ENCODE assay signal across 13 cellular contexts in the genomic region with DNA sequence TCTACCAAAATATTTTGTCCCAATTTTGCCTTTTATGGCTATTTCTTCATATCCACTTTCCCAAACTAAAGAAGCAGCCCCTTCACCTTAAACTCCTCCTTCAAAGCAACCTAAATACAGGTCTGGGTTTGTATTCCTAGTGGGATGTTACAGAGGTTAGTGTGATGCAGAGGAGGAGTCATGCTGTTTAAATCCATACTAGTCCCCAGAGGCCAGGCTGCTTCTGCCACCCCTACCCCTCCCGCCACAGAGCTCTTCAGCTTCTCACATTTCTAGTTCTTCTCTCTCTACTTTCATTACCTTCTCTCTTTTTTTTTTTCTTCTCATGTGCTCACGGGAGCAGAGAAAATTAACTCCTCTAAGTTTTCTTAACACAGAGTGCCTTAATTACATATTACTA. TPM values are rescaled to one million over a fixed set of nuclear protein-coding genes. Genes with fewer than 3 reads are reported as not detected.
A peak's percentile ranks its signal among the peaks of the same experiment; 100 is the strongest.
DNase-seq lines count a peak whose midpoint lies in the region; ATAC-seq and TF ChIP-seq lines count a peak whose summit lies in the region.
"Had no signal": no experiment of that assay in that cellular context is flagged by ENCODE, and none has a peak within 500 bp of the region (broad histone marks: within the 10 kb centered on the region; RNA-seq: fewer than 3 reads in every experiment).

No MANE protein-coding gene starts in this region.

- WGBS in heart left ventricle, 4 donors, result 24 to 38% (median 33%) methylated on average over 2 of the region's 2 CpGs

- ATAC-seq in GM21717 (IDR thresholded peaks at IDR 0.05; ENCODE audit: unreplicated experiment), result peak; percentile 35
- no peak for ATAC-seq in activated CD8-positive, alpha-beta T cell treated with anti-CD3 and anti-CD28 coated beads for 36 hours
- ATAC-seq in heart left ventricle, result no peak

- no peaks in the 10 kb centered on the region for H3K36me3 ChIP-seq in heart left ventricle
- H3K36me3 ChIP-seq: adrenal gland had no signal

- no peak for TF ChIP-seq CTCF in activated CD8-positive, alpha-beta T cell treated with anti-CD3 and anti-CD28 coated beads for 36 hours (IDR thresholded peaks at IDR 0.05)
- TF ChIP-seq CTCF in nephron progenitor cell (IDR thresholded peaks at IDR 0.05), result no peak
- TF ChIP-seq CTCF in heart left ventricle (IDR thresholded peaks at IDR 0.05), result no peak

- intact Hi-C loops in activated CD8-positive, alpha-beta T cell treated with anti-CD3 and anti-CD28 coated beads for 36 hours (cut with micrococcal nuclease), result no loop called here
- intact Hi-C loops in heart left ventricle (cut with DNase I), result no loop called here
- intact Hi-C loops in cardiac septum (cut with DNase I), result no loop called here

- H3K9me3 Mint-ChIP-seq in activated T-cell treated with anti-CD3 and anti-CD28 coated beads, Interleukin-2, amount 50 U/mL, for 24 hours, result no peaks in the 10 kb centered on the region
- no peaks in the 10 kb centered on the region for H3K9me3 Mint-ChIP-seq in activated CD8-positive, alpha-beta T cell treated with anti-CD3 and anti-CD28 coated beads for 36 hours
- no peaks in the 10 kb centered on the region for H3K9me3 Mint-ChIP-seq in nephron progenitor cell

- no peak overlapping the region for H3K27ac ChIP-seq in heart left ventricle
- H3K27ac ChIP-seq: adrenal gland had no signal

- no peak for TF ChIP-seq POLR2A in heart left ventricle (IDR thresholded peaks at IDR 0.05)

- peak overlapping the region; percentile 92 for H3K27ac Mint-ChIP-seq in activated T-cell treated with anti-CD3 and anti-CD28 coated beads, Interleukin-2, amount 50 U/mL, for 24 hours
- peak overlapping the region; percentile 92 for H3K27ac Mint-ChIP-seq in activated CD8-positive, alpha-beta T cell treated with anti-CD3 and anti-CD28 coated beads for 36 hours
- no peak overlapping the region for H3K27ac Mint-ChIP-seq in nephron progenitor cell

- no peak overlapping the region for H3K4me3 ChIP-seq in heart left ventricle
- H3K4me3 ChIP-seq: adrenal gland had no signal

- H3K4me1 ChIP-seq in heart left ventricle, result no peaks in the 10 kb centered on the region
- H3K4me1 ChIP-seq: adrenal gland had no signal

- no peaks in the 10 kb centered on the region for H3K9me3 ChIP-seq in heart left ventricle
- H3K9me3 ChIP-seq: adrenal gland had no signal

- POLR2A ChIA-PET in activated CD8-positive, alpha-beta T cell treated with anti-CD3 and anti-CD28 coated beads for 36 hours (lab: Charles Lee), result interaction anchor here (0.9 to 3.5 kb wide), 5 partner anchors 8 to 25 kb away, joined by 3 to 19 read pairs (median 4); no protein-coding TSS in a partner anchor

- H3K36me3 Mint-ChIP-seq in activated T-cell treated with anti-CD3 and anti-CD28 coated beads, Interleukin-2, amount 50 U/mL, for 24 hours (ENCODE audit: low read depth), result no peaks in the 10 kb centered on the region
- no peaks in the 10 kb centered on the region for H3K36me3 Mint-ChIP-seq in activated CD8-positive, alpha-beta T cell treated with anti-CD3 and anti-CD28 coated beads for 36 hours (ENCODE audit: low read depth)
- H3K36me3 Mint-ChIP-seq in nephron progenitor cell (ENCODE audit: low read depth), result no peaks in the 10 kb centered on the region

- no peaks in the 10 kb centered on the region for H3K27me3 Mint-ChIP-seq in activated T-cell treated with anti-CD3 and anti-CD28 coated beads, Interleukin-2, amount 50 U/mL, for 24 hours
- no peaks in the 10 kb centered on the region for H3K27me3 Mint-ChIP-seq in activated CD8-positive, alpha-beta T cell treated with anti-CD3 and anti-CD28 coated beads for 36 hours
- peaks cover 10% of the 10 kb centered on the region for H3K27me3 Mint-ChIP-seq in nephron progenitor cell (ENCODE audit: low read depth, poor library complexity)

- CTCF ChIA-PET in activated CD8-positive, alpha-beta T cell treated with anti-CD3 and anti-CD28 coated beads for 36 hours (lab: Charles Lee), result interaction anchor here (1.0 to 4.7 kb wide), 9 partner anchors 9 to 1243 kb away, joined by 4 to 24 read pairs (median 7); partner anchors contain the start of gene F5

- DNase-seq in activated T-cell treated with anti-CD3 and anti-CD28 coated beads, Interleukin-2, amount 50 U/mL, for 24 hours, result no peak
- DNase-seq in activated T-cell treated with anti-CD3 and anti-CD28 coated beads for 4 hours, result no peak
- no peak for DNase-seq in activated CD8-positive, alpha-beta T cell treated with anti-CD3 and anti-CD28 coated beads for 36 hours
- DNase-seq in nephron progenitor cell, result peak; percentile 6
- DNase-seq in heart left ventricle, result no peak
- DNase-seq in AML-193 (lab: John Stamatoyannopoulos, UW), result no peak
- DNase-seq in cardiac septum (ENCODE audit: low spot score), result no peak
- DNase-seq: adrenal gland, Kasumi-1, NCI-H1436 treated with DMSO at 0.1 percent for 48 hours had no signal

- peaks cover 48% of the 10 kb centered on the region for H3K4me1 Mint-ChIP-seq in activated T-cell treated with anti-CD3 and anti-CD28 coated beads, Interleukin-2, amount 50 U/mL, for 24 hours (ENCODE audit: low read depth)
- H3K4me1 Mint-ChIP-seq in activated CD8-positive, alpha-beta T cell treated with anti-CD3 and anti-CD28 coated beads for 36 hours (ENCODE audit: low read depth), result peaks cover 44% of the 10 kb centered on the region
- H3K4me1 Mint-ChIP-seq in nephron progenitor cell, result peaks cover 24% of the 10 kb centered on the region

- H3K4me3 Mint-ChIP-seq in activated T-cell treated with anti-CD3 and anti-CD28 coated beads, Interleukin-2, amount 50 U/mL, for 24 hours, result peak overlapping the region; percentile 52
- H3K4me3 Mint-ChIP-seq in activated CD8-positive, alpha-beta T cell treated with anti-CD3 and anti-CD28 coated beads for 36 hours, result peak overlapping the region; percentile 41
- H3K4me3 Mint-ChIP-seq in nephron progenitor cell, result peak overlapping the region; percentile 47

- peaks cover 0 to 20% (median 0%) of the 10 kb centered on the region in 9 donors for H3K27me3 ChIP-seq in heart left ventricle
- H3K27me3 ChIP-seq: adrenal gland had no signal

RNA-seq across cellular contexts. Expression of gene SELL, which starts 29.3 kb away (rescaled TPM):
- 100 to 1,000 TPM; 105 to 110 TPM for total RNA-seq in activated CD8-positive, alpha-beta T cell treated with anti-CD3 and anti-CD28 coated beads for 36 hours
- total RNA-seq in heart left ventricle, result 10 to 100 TPM in 1 of 9 donors, 1 to 10 TPM in 8; 1.3 to 10.6 (median 2.4) TPM
- polyA plus RNA-seq in heart left ventricle, result 1 to 10 TPM in 1 of 2 donors, under 1 TPM in 1; 0.34 to 1.6 TPM
- total RNA-seq in cardiac septum, result 4.0 TPM

RNA-seq across cellular contexts. Expression of gene SELE, which starts 51.8 kb away (rescaled TPM):
- not detected for total RNA-seq in activated CD8-positive, alpha-beta T cell treated with anti-CD3 and anti-CD28 coated beads for 36 hours
- 10 to 100 TPM in 2 of 9 donors, 1 to 10 TPM in 4, under 1 TPM in 3; 0.63 to 21.5 (median 2.2) TPM for total RNA-seq in heart left ventricle
- polyA plus RNA-seq in heart left ventricle, result 1 to 10 TPM; 2.4 to 3.3 TPM
- total RNA-seq in cardiac septum, result 26.6 TPM
- total RNA-seq: activated CD8-positive, alpha-beta memory T cell treated with anti-CD3 and anti-CD28 coated beads for 36 hours had no signal

RNA-seq across cellular contexts. Expression of gene SELP, which starts 52.2 kb away (rescaled TPM):
- under 1 TPM; 0.50 to 0.81 TPM for total RNA-seq in activated CD8-positive, alpha-beta T cell treated with anti-CD3 and anti-CD28 coated beads for 36 hours
- 1 to 10 TPM; 1.1 to 9.7 (median 5.3) TPM for total RNA-seq in heart left ventricle
- 1 to 10 TPM; 2.2 to 2.3 TPM for polyA plus RNA-seq in heart left ventricle
- total RNA-seq in cardiac septum, result 10.6 TPM
- total RNA-seq: frontal cortex had no signal

Comparison
In these comparisons a context has a peak if more than half of its experiments do, and no peak if none do; other contexts are left out.
1. RNA of gene SELL, which starts 29.3 kb away (total RNA-seq): 105 to 110 TPM in activated CD8-positive, alpha-beta T cell treated with anti-CD3 and anti-CD28 coated beads for 36 hours; 4.0 TPM in cardiac septum (single experiment) and 1.3 to 10.6 TPM in heart left ventricle; every median in the first group is over 4 times any median in the second.
2. Peak in every context shown above with its lines, with median percentiles within 50 percentile points of each other: H3K4me3 Mint-ChIP-seq.